In genomic region chr15:63243776-63244175, GRCh38 we compare ENCODE assay signal across 12 cellular contexts. TPM values are rescaled to one million over a fixed set of nuclear protein-coding genes. Genes with fewer than 3 reads are reported as not detected.
DNase-seq lines count a peak whose midpoint lies in the region; ATAC-seq, FAIRE-seq and TF ChIP-seq lines count a peak whose summit lies in the region.
"Had no signal": no experiment of that assay in that cellular context is flagged by ENCODE, and none has a peak within 500 bp of the region (broad histone marks: within the 10 kb centered on the region; RNA-seq: fewer than 3 reads in every experiment).

No MANE protein-coding gene starts in this region.

- H3K9me3 Mint-ChIP-seq in activated T-cell treated with anti-CD3 and anti-CD28 coated beads, Interleukin-2, amount 50 U/mL, for 72 hours = no peaks in the 10 kb centered on the region
- no peaks in the 10 kb centered on the region for H3K9me3 Mint-ChIP-seq in T-helper 2 cell treated with Interferon-gamma antibody and Interleukin-4, amounts not matched to agents 5 μg/mL and 100 μg/mL, for 36 hours

- H3K9me1 ChIP-seq in keratinocyte (ENCODE audit: control insufficient read depth, extremely low read depth, insufficient read depth, low read length) = no peaks in the 10 kb centered on the region

- H3K79me2 ChIP-seq in keratinocyte (ENCODE audit: control insufficient read depth, insufficient read depth, low read length) = peaks cover 10% of the 10 kb centered on the region

- no peak for TF ChIP-seq EP300 in stomach (IDR thresholded peaks at IDR 0.05)

- no peaks in the 10 kb centered on the region for H4K20me1 ChIP-seq in keratinocyte (ENCODE audit: control insufficient read depth, extremely low read depth, insufficient read depth, low read length)

- H3K27me3 Mint-ChIP-seq in activated T-cell treated with anti-CD3 and anti-CD28 coated beads, Interleukin-2, amount 50 U/mL, for 72 hours (ENCODE audit: low read depth) = no peaks in the 10 kb centered on the region
- H3K27me3 Mint-ChIP-seq in T-helper 2 cell treated with Interferon-gamma antibody and Interleukin-4, amounts not matched to agents 5 μg/mL and 100 μg/mL, for 36 hours (ENCODE audit: low read depth) = no peaks in the 10 kb centered on the region

- no peak overlapping the region for H3K4me2 ChIP-seq in keratinocyte (ENCODE audit: control insufficient read depth, extremely low read depth, insufficient read depth, low read depth, low read length)

- dilution Hi-C loops in keratinocyte (cut with MboI; ENCODE audit: extremely low pct_ligation_motif_present, low sequenced_read_pairs) = no loop called here

- intact Hi-C loops in stomach (cut with DNase I; ENCODE audit: low total_unique reads) = no loop called here

- H3K9me3 ChIP-seq in keratinocyte (ENCODE audit: control insufficient read depth, low read depth, low read length) (no peaks in the 10 kb centered on the region), stomach (no peaks in the 10 kb centered on the region)
- H3K9me3 ChIP-seq: thyroid gland had no signal

- no peak overlapping the region for H3K9ac ChIP-seq in keratinocyte (ENCODE audit: control insufficient read depth, extremely low read depth, insufficient read depth, low read length)

- peak overlapping the region; percentile 80 for H3K27ac Mint-ChIP-seq in activated T-cell treated with anti-CD3 and anti-CD28 coated beads, Interleukin-2, amount 50 U/mL, for 72 hours
- peak overlapping the region; percentile 53 for H3K27ac Mint-ChIP-seq in T-helper 2 cell treated with Interferon-gamma antibody and Interleukin-4, amounts not matched to agents 5 μg/mL and 100 μg/mL, for 36 hours

- peaks cover 36% of the 10 kb centered on the region for H3K4me1 ChIP-seq in keratinocyte (ENCODE audit: control insufficient read depth, extremely low read depth, insufficient read depth, low read length)
- H3K4me1 ChIP-seq in stomach = peaks cover 14 to 68% (median 34%) of the 10 kb centered on the region in 4 donors

- no peak for DNase-seq in activated T-cell treated with anti-CD3 and anti-CD28 coated beads, Interleukin-2, amount 50 U/mL, for 72 hours
- no peak for DNase-seq in activated T-cell treated with anti-CD3 and anti-CD28 coated beads, Interleukin-2, amount 50 U/mL, for 48 hours
- no peak for DNase-seq in T-helper 2 cell treated with Interferon-gamma antibody and Interleukin-4, amounts not matched to agents 5 μg/mL and 100 μg/mL, for 36 hours (ENCODE audit: low spot score)
- DNase-seq in keratinocyte (ENCODE audit: low read depth, low spot score) (no peak), stomach (no peak), AG08396 (ENCODE audit: low spot score) (no peak), NCI-H510A treated with DMSO at 0.1 percent for 48 hours (lab: John Stamatoyannopoulos, UW) (no peak)
- DNase-seq: AML-193; effector CD8-positive, alpha-beta T cell; NCI-H82; thyroid gland had no signal

- no peak for TF ChIP-seq POLR2A in stomach (IDR thresholded peaks at IDR 0.05)

- WGBS in stomach, 5 donors = 37 to 55% (median 40%) methylated on average over 1 of the region's 1 CpG

- no peak for TF ChIP-seq CTCF in keratinocyte (optimal IDR thresholded peaks at IDR 0.05 in 1 of 3, IDR thresholded peaks at IDR 0.05 in 1 of 3, conservative IDR thresholded peaks at IDR 0.05 in 1 of 3; ENCODE audit: extremely low read depth in 1 of 3, insufficient read depth in 2 of 3, low read length in 3 of 3)
- no peak for TF ChIP-seq CTCF in stomach (IDR thresholded peaks at IDR 0.05)

- no peak overlapping the region for H2AFZ ChIP-seq in keratinocyte (ENCODE audit: control insufficient read depth, low read length)

- H3K4me3 ChIP-seq in keratinocyte (ENCODE audit: control insufficient read depth in 2 of 3, extremely low read depth in 1 of 3, insufficient read depth in 2 of 3, low read depth in 1 of 3, low read length in 3 of 3) (no peak overlapping the region), stomach (no peak overlapping the region)
- H3K4me3 ChIP-seq: thyroid gland had no signal

- peaks cover 59% of the 10 kb centered on the region for H3K4me1 Mint-ChIP-seq in activated T-cell treated with anti-CD3 and anti-CD28 coated beads, Interleukin-2, amount 50 U/mL, for 72 hours (ENCODE audit: low read depth)
- H3K4me1 Mint-ChIP-seq in T-helper 2 cell treated with Interferon-gamma antibody and Interleukin-4, amounts not matched to agents 5 μg/mL and 100 μg/mL, for 36 hours (ENCODE audit: low read depth) = peaks cover 40% of the 10 kb centered on the region

- no peak for FAIRE-seq in keratinocyte (lab: Jason Lieb, UNC)

- no peaks in the 10 kb centered on the region for H3K27me3 ChIP-seq in keratinocyte (ENCODE audit: control insufficient read depth, extremely low read depth, insufficient read depth, low read length)
- H3K27me3 ChIP-seq in stomach = no peaks in the 10 kb centered on the region
- H3K27me3 ChIP-seq: thyroid gland had no signal

- ATAC-seq in activated T-cell treated with anti-CD3 and anti-CD28 coated beads, Interleukin-2, amount 50 U/mL, for 72 hours (replicated peaks in 1 of 2) = peak in 1 of 2 donors; percentile 43
- no peak for ATAC-seq in GM19463 (IDR thresholded peaks at IDR 0.05; ENCODE audit: unreplicated experiment)

- peak overlapping the region; percentile 4 to 47 for H3K4me3 Mint-ChIP-seq in activated T-cell treated with anti-CD3 and anti-CD28 coated beads, Interleukin-2, amount 50 U/mL, for 72 hours
- H3K4me3 Mint-ChIP-seq in T-helper 2 cell treated with Interferon-gamma antibody and Interleukin-4, amounts not matched to agents 5 μg/mL and 100 μg/mL, for 36 hours = peak overlapping the region; percentile 44

- H3K27ac ChIP-seq in keratinocyte (ENCODE audit: control insufficient read depth, insufficient read depth, low read length) (peak overlapping the region; percentile 25), stomach (peak overlapping the region in 4 of 5 donors; percentile 34 to 63 (median 46))

- peaks cover 2 to 3% of the 10 kb centered on the region in 2 experiments for H3K36me3 ChIP-seq in keratinocyte (ENCODE audit: control insufficient read depth in 2 of 2, extremely low read depth in 1 of 2, insufficient read depth in 2 of 2, low read length in 2 of 2)
- H3K36me3 ChIP-seq in stomach = peaks cover 0 to 17% (median 8%) of the 10 kb centered on the region in 4 donors
- H3K36me3 ChIP-seq: thyroid gland had no signal

- H3K36me3 Mint-ChIP-seq in activated T-cell treated with anti-CD3 and anti-CD28 coated beads, Interleukin-2, amount 50 U/mL, for 72 hours (ENCODE audit: insufficient read depth in 2 of 2) = peaks cover 10 to 30% of the 10 kb centered on the region in 2 donors
- H3K36me3 Mint-ChIP-seq in T-helper 2 cell treated with Interferon-gamma antibody and Interleukin-4, amounts not matched to agents 5 μg/mL and 100 μg/mL, for 36 hours (ENCODE audit: low read depth) = peaks cover 50% of the 10 kb centered on the region

RNA-seq across cellular contexts. Expression of gene APH1B, which starts 33.6 kb away (rescaled TPM):
- total RNA-seq in activated T-cell treated with anti-CD3 and anti-CD28 coated beads, Interleukin-2, amount 50 U/mL, for 72 hours = 10 to 100 TPM; 24.4 to 30.6 TPM
- polyA plus RNA-seq in keratinocyte (4.6 to 7.7 TPM (median 7.0 TPM) in 3 replicates), stomach (1 to 10 TPM in 2 of 3 donors, under 1 TPM in 1; 0.92 to 3.8 (median 2.7) TPM)
- 1.4 TPM for polyA plus RNA-seq in keratinocyte (2011; ENCODE audit: low read depth)
- polyA plus RNA-seq in keratinocyte (2011; cell fraction: cytosol; rRNA removed) = 3.8 and 6.4 TPM in 2 replicates
- polyA plus RNA-seq in keratinocyte (2011; cell fraction: nucleus; rRNA removed) = 11.2 and 11.8 TPM in 2 replicates
- 3.7 and 5.2 TPM in 2 replicates for polyA plus RNA-seq in keratinocyte (2012; ENCODE audit: low replicate concordance)
- 4.9 to 9.7 TPM (median 8.8 TPM) in 3 replicates for polyA minus RNA-seq in keratinocyte
- polyA minus RNA-seq in keratinocyte (2011; cell fraction: cytosol; rRNA and poly(A)+ RNA removed) = 3.5 TPM
- 9.9 and 14.8 TPM in 2 replicates for polyA minus RNA-seq in keratinocyte (2011; cell fraction: nucleus; rRNA and poly(A)+ RNA removed)
- 10 to 100 TPM in 1 of 5 donors, 1 to 10 TPM in 3, under 1 TPM in 1; 0.45 to 23.5 (median 7.6) TPM for total RNA-seq in stomach

RNA-seq across cellular contexts. Expression of gene RAB8B, which starts 54.4 kb away (rescaled TPM):
- 100 to 1,000 TPM; 122 to 157 TPM for total RNA-seq in activated T-cell treated with anti-CD3 and anti-CD28 coated beads, Interleukin-2, amount 50 U/mL, for 72 hours
- polyA plus RNA-seq in keratinocyte = 26.4 to 34.6 TPM (median 31.2 TPM) in 3 replicates
- 53.6 TPM for polyA plus RNA-seq in keratinocyte (2011; ENCODE audit: low read depth)
- polyA plus RNA-seq in keratinocyte (2011; cell fraction: cytosol; rRNA removed) = 42.9 and 50.0 TPM in 2 replicates
- 27.8 and 33.4 TPM in 2 replicates for polyA plus RNA-seq in keratinocyte (2011; cell fraction: nucleus; rRNA removed)
- polyA plus RNA-seq in keratinocyte (2012; ENCODE audit: low replicate concordance) = 22.4 and 27.3 TPM in 2 replicates
- 6.6 to 27.2 TPM (median 24.0 TPM) in 3 replicates for polyA minus RNA-seq in keratinocyte
- 77.3 TPM for polyA minus RNA-seq in keratinocyte (2011; cell fraction: cytosol; rRNA and poly(A)+ RNA removed)
- polyA minus RNA-seq in keratinocyte (2011; cell fraction: nucleus; rRNA and poly(A)+ RNA removed) = 18.4 and 30.9 TPM in 2 replicates
- total RNA-seq in stomach = 100 to 1,000 TPM in 1 of 5 donors, 10 to 100 TPM in 3, 1 to 10 TPM in 1; 2.0 to 103 (median 23.2) TPM
- polyA plus RNA-seq in stomach = 10 to 100 TPM in 2 of 3 donors, 1 to 10 TPM in 1; 4.5 to 13.6 (median 13.4) TPM
